ENCODE assay signal across 9 cellular contexts in the genomic region with DNA sequence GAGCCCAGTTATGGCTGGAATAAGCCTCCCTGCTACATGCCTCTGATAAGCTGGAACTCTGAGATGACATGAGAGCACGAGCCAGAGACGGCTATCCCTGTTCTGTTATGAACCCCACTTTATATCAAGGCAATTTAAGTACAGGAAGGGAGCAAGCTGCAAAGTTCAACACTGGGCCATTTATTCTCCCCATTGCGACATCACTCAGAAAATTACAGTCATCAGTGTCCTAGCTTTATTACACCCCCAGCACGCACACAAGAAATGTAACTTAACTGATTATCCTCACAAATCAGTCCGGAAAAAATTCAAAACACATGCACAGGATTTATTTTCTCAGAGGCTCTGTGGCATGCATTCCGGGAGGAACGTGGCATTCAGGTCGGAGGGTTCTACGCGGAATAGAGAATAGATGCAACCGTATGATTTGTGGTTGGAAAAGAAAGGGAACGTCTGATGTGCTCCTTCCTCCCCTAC.
A peak's percentile ranks its signal among the peaks of the same experiment; 100 is the strongest.
DNase-seq lines count a peak whose midpoint lies in the region; ATAC-seq and TF ChIP-seq lines count a peak whose summit lies in the region.
"Had no signal": no experiment of that assay in that cellular context is flagged by ENCODE, and none has a peak within 500 bp of the region (broad histone marks: within the 10 kb centered on the region; RNA-seq: fewer than 3 reads in every experiment).

No MANE protein-coding gene starts in this region.

- H3K36me3 ChIP-seq in left ventricle myocardium inferior, result peaks cover 6% of the 10 kb centered on the region
- H3K36me3 ChIP-seq: cardiac muscle cell had no signal

- peak overlapping the region; percentile 99 for H3K27ac ChIP-seq in left ventricle myocardium inferior (replicated peaks)
- peak overlapping the region; percentile 91 for H3K27ac ChIP-seq in temporal lobe (ENCODE audit: low read depth, low read length)
- H3K27ac ChIP-seq: cardiac muscle cell had no signal

- H3K27me3 ChIP-seq in left ventricle myocardium inferior (ENCODE audit: low read depth), result no peaks in the 10 kb centered on the region

- H3K4me3 Mint-ChIP-seq in activated naive CD8-positive, alpha-beta T cell, result peak overlapping the region; percentile 96

- intact Hi-C loops in left ventricle myocardium inferior (cut with micrococcal nuclease) (no loop called here), left cardiac atrium (cut with DNase I) (loop anchor here (5.0 kb wide), 3 partner anchors 165 to 465 kb away; no protein-coding TSS in a partner anchor)

- peaks cover 55% of the 10 kb centered on the region for H3K4me1 ChIP-seq in left ventricle myocardium inferior

- no peak for TF ChIP-seq CTCF in left ventricle myocardium inferior (IDR thresholded peaks at IDR 0.05; ENCODE audit: borderline replicate concordance)

- peaks cover 6% of the 10 kb centered on the region for H3K36me3 Mint-ChIP-seq in activated naive CD8-positive, alpha-beta T cell

- DNase-seq in left ventricle myocardium inferior (no peak), left cardiac atrium (no peak), inferior parietal cortex (ENCODE audit: extremely low spot score) (peak; percentile 69), COLO829 (ENCODE audit: low spot score) (no peak), NCI-H2171 (lab: John Stamatoyannopoulos, UW) (no peak), NCI-H2196 (lab: John Stamatoyannopoulos, UW; ENCODE audit: unreplicated experiment) (no peak)

- peaks cover 49% of the 10 kb centered on the region for H3K4me1 Mint-ChIP-seq in activated naive CD8-positive, alpha-beta T cell (ENCODE audit: low read depth)

- no peaks in the 10 kb centered on the region for H3K27me3 Mint-ChIP-seq in activated naive CD8-positive, alpha-beta T cell

- peak overlapping the region; percentile 63 for H3K4me3 ChIP-seq in left ventricle myocardium inferior

- ATAC-seq in left cardiac atrium, result no peak

- no peaks in the 10 kb centered on the region for H3K9me3 ChIP-seq in left ventricle myocardium inferior (replicated peaks)

- peak overlapping the region; percentile 91 for H3K27ac Mint-ChIP-seq in activated naive CD8-positive, alpha-beta T cell

- H3K9me3 Mint-ChIP-seq in activated naive CD8-positive, alpha-beta T cell (ENCODE audit: low read depth), result no peaks in the 10 kb centered on the region
